1 cellular context compared by ENCODE assay signal in the genomic region with DNA sequence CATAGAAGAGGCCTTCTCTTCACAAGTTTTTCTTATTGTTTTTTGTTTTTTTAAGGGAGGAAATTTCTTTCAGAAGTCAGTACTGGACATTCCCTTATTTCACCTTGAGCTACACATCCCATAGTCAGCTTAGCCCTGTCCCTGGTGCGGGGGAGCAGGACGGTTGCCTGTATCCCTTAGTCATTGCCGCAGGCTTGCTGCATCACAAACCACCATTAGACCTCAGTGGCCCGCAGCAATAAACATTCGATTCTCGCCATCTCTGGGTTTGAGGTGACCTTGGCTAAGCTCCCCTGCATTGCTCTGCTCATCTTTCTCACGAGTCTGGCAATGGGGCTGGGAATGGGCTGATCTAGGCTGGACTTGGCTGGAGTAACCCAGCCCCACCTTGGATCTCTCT.
TF ChIP-seq lines count a peak whose summit lies in the region.

No MANE protein-coding gene starts in this region.

TF ChIP-seq in K562, 482 proteins besides CTCF, POLR2A, EP300 and RAD21 (continued from another document):
- TF ChIP-seq CTBP1 (IDR thresholded peaks at IDR 0.05; ENCODE audit: borderline replicate concordance), result peak; percentile 79
- 0 out of 2 replicates have a peak, but pooled peaks have one; percentile 25 for TF ChIP-seq CREM (IDR thresholded peaks at IDR 0.05; ENCODE audit: low read depth)
- TF ChIP-seq ZNF174 (CRISPR knock-in tag; IDR thresholded peaks at IDR 0.05), result no peak
- peak; percentile 79 for TF ChIP-seq MAFG (tag; conservative IDR thresholded peaks at IDR 0.05)
- TF ChIP-seq POU5F1 (IDR thresholded peaks at IDR 0.05; ENCODE audit: borderline replicate concordance, low read depth, low read length, partially characterized antibody), result no peak
- TF ChIP-seq ESRRA (IDR thresholded peaks at IDR 0.05; ENCODE audit: borderline replicate concordance, low read depth), result peak; percentile 83
- TF ChIP-seq ZNF282 (CRISPR knock-in tag; IDR thresholded peaks at IDR 0.05), result no peak
- TF ChIP-seq C11orf30 (IDR thresholded peaks at IDR 0.05; ENCODE audit: low read depth), result peak; percentile 54; the same call in 1 of the 2 replicates
- peak; percentile 8; the same call in 1 of the 2 replicates for TF ChIP-seq MAFF (IDR thresholded peaks at IDR 0.05; ENCODE audit: low read length)
- TF ChIP-seq ZBTB9 (CRISPR knock-in tag; IDR thresholded peaks at IDR 0.05), result 0 out of 2 replicates have a peak, but pooled peaks have one; percentile 28
- peak; percentile 45; the same call in 1 of the 2 replicates for TF ChIP-seq RNF2 (IDR thresholded peaks at IDR 0.05)
- TF ChIP-seq, protein P1, sequence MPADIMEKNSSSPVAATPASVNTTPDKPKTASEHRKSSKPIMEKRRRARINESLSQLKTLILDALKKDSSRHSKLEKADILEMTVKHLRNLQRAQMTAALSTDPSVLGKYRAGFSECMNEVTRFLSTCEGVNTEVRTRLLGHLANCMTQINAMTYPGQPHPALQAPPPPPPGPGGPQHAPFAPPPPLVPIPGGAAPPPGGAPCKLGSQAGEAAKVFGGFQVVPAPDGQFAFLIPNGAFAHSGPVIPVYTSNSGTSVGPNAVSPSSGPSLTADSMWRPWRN (IDR thresholded peaks at IDR 0.05; ENCODE audit: low read depth), result peak; percentile 43; the same call in 1 of the 2 replicates
- TF ChIP-seq GTF3C2 (IDR thresholded peaks at IDR 0.05; ENCODE audit: borderline replicate concordance, extremely low read depth, insufficient read length), result no peak
- 0 out of 2 replicates have a peak, but pooled peaks have one; percentile 6 for TF ChIP-seq JUND (IDR thresholded peaks at IDR 0.05; ENCODE audit: borderline replicate concordance, low read depth, low read length)
- TF ChIP-seq JUND (tag; IDR thresholded peaks at IDR 0.05; ENCODE audit: borderline replicate concordance, low read depth, low read length), result no peak
- TF ChIP-seq RCOR1 (IDR thresholded peaks at IDR 0.05; ENCODE audit: borderline replicate concordance in 1 of 2, low read depth in 2 of 2, low read length in 2 of 2), result peak in 1 of 2 experiments; percentile 46; a peak in 1 of 4 replicates
